19 cellular contexts compared by ENCODE assay signal in genomic region chr17:63915743-63916142, GRCh38. TPM values are rescaled to one million over a fixed set of nuclear protein-coding genes. Genes with fewer than 3 reads are reported as not detected.
"Had no signal": no experiment of that assay in that cellular context is flagged by ENCODE, and none has a peak within 500 bp of the region (broad histone marks: within the 10 kb centered on the region; RNA-seq: fewer than 3 reads in every experiment).

No MANE protein-coding gene starts in this region.

RNA-seq across cellular contexts. Expression of gene GH1, which starts 2.9 kb away (rescaled TPM):
- total RNA-seq: ascending aorta; esophagus muscularis mucosa; frontal cortex; hepatocyte; kidney epithelial cell; left lobe of liver; lower lobe of right lung; mesenteric fat pad; naive thymus-derived CD8-positive, alpha-beta T cell; omental fat pad; renal cortical epithelial cell; sciatic nerve; temporal lobe; transverse colon had no signal
- polyA plus RNA-seq: adipose tissue; hepatocyte; immature natural killer cell; naive thymus-derived CD8-positive, alpha-beta T cell; small intestine had no signal

RNA-seq across cellular contexts. Expression of gene CSHL1, which starts 4.7 kb away (rescaled TPM):
- total RNA-seq: ascending aorta; dorsolateral prefrontal cortex; esophagus muscularis mucosa; frontal cortex; hepatocyte; kidney epithelial cell; left lobe of liver; lower lobe of right lung; mesenteric fat pad; naive thymus-derived CD8-positive, alpha-beta T cell; omental fat pad; renal cortical epithelial cell; sciatic nerve; temporal lobe; transverse colon had no signal
- polyA plus RNA-seq: adipose tissue; hepatocyte; immature natural killer cell; naive thymus-derived CD8-positive, alpha-beta T cell; small intestine had no signal

RNA-seq across cellular contexts. Expression of gene CD79B, which starts 16.4 kb away (rescaled TPM):
- total RNA-seq: ascending aorta, kidney epithelial cell, renal cortical epithelial cell, temporal lobe had no signal

RNA-seq across cellular contexts. Expression of gene CSH1, which starts 19.4 kb away (rescaled TPM):
- total RNA-seq: ascending aorta; dorsolateral prefrontal cortex; esophagus muscularis mucosa; frontal cortex; kidney epithelial cell; left lobe of liver; lower lobe of right lung; mesenteric fat pad; naive thymus-derived CD8-positive, alpha-beta T cell; omental fat pad; renal cortical epithelial cell; sciatic nerve; temporal lobe; transverse colon had no signal
- polyA plus RNA-seq: adipose tissue; hepatocyte; immature natural killer cell; naive thymus-derived CD8-positive, alpha-beta T cell; small intestine had no signal

RNA-seq across cellular contexts. Expression of gene GH2, which starts 34.0 kb away (rescaled TPM):
- total RNA-seq: activated naive CD4-positive, alpha-beta T cell treated with anti-CD3 and anti-CD28 coated beads, Interleukin-2, amount 50 U/mL, for 72 hours; ascending aorta; dorsolateral prefrontal cortex; esophagus muscularis mucosa; frontal cortex; hepatocyte; kidney epithelial cell; left lobe of liver; lower lobe of right lung; mesenteric fat pad; naive thymus-derived CD8-positive, alpha-beta T cell; omental fat pad; renal cortical epithelial cell; sciatic nerve; temporal lobe; transverse colon had no signal
- polyA plus RNA-seq: adipose tissue; hepatocyte; immature natural killer cell; naive thymus-derived CD8-positive, alpha-beta T cell; small intestine had no signal
